Comparison of ENCODE assay signal across 1 cellular context in the genomic region with DNA sequence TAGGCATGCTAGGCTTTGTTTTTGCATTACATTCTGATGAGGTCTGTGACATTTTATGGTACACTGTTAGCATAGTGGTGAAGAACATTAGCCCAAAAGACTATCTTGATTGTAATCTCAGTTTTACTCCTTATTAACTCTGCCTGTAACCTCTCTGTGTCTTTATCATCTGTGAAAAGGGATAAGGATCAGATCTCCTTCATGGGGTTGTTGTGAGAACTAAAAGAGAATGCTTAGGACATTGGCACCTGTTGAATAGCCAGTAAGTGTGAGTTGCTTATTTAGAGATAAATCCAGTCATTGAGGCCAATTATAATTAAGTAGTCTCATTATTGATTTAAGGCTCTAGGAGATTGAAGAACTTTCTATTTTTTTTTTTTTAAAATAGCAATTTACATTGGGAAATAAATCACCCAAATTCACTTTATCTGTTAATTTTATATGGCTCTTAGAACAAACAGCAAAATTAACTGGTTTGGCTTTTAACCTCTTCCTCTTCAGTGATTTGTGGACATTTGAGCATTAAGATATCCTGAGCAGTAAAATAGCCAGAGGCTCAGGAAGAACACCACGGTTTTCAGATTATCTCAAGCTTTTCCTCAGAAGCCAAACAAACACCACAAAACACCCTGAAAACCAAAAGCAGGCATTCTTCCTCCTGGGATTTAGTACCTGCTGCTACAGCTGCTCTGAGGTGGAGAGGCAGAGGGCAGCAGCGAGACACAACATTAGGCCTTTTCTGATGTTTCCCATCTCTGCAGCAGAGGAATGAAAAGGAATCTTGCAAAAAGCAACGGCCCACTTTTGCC.
TF ChIP-seq lines count a peak whose summit lies in the region.

No MANE protein-coding gene starts in this region.

TF ChIP-seq in H1, 55 proteins besides CTCF, POLR2A, EP300 and RAD21:
- TF ChIP-seq, protein P1, sequence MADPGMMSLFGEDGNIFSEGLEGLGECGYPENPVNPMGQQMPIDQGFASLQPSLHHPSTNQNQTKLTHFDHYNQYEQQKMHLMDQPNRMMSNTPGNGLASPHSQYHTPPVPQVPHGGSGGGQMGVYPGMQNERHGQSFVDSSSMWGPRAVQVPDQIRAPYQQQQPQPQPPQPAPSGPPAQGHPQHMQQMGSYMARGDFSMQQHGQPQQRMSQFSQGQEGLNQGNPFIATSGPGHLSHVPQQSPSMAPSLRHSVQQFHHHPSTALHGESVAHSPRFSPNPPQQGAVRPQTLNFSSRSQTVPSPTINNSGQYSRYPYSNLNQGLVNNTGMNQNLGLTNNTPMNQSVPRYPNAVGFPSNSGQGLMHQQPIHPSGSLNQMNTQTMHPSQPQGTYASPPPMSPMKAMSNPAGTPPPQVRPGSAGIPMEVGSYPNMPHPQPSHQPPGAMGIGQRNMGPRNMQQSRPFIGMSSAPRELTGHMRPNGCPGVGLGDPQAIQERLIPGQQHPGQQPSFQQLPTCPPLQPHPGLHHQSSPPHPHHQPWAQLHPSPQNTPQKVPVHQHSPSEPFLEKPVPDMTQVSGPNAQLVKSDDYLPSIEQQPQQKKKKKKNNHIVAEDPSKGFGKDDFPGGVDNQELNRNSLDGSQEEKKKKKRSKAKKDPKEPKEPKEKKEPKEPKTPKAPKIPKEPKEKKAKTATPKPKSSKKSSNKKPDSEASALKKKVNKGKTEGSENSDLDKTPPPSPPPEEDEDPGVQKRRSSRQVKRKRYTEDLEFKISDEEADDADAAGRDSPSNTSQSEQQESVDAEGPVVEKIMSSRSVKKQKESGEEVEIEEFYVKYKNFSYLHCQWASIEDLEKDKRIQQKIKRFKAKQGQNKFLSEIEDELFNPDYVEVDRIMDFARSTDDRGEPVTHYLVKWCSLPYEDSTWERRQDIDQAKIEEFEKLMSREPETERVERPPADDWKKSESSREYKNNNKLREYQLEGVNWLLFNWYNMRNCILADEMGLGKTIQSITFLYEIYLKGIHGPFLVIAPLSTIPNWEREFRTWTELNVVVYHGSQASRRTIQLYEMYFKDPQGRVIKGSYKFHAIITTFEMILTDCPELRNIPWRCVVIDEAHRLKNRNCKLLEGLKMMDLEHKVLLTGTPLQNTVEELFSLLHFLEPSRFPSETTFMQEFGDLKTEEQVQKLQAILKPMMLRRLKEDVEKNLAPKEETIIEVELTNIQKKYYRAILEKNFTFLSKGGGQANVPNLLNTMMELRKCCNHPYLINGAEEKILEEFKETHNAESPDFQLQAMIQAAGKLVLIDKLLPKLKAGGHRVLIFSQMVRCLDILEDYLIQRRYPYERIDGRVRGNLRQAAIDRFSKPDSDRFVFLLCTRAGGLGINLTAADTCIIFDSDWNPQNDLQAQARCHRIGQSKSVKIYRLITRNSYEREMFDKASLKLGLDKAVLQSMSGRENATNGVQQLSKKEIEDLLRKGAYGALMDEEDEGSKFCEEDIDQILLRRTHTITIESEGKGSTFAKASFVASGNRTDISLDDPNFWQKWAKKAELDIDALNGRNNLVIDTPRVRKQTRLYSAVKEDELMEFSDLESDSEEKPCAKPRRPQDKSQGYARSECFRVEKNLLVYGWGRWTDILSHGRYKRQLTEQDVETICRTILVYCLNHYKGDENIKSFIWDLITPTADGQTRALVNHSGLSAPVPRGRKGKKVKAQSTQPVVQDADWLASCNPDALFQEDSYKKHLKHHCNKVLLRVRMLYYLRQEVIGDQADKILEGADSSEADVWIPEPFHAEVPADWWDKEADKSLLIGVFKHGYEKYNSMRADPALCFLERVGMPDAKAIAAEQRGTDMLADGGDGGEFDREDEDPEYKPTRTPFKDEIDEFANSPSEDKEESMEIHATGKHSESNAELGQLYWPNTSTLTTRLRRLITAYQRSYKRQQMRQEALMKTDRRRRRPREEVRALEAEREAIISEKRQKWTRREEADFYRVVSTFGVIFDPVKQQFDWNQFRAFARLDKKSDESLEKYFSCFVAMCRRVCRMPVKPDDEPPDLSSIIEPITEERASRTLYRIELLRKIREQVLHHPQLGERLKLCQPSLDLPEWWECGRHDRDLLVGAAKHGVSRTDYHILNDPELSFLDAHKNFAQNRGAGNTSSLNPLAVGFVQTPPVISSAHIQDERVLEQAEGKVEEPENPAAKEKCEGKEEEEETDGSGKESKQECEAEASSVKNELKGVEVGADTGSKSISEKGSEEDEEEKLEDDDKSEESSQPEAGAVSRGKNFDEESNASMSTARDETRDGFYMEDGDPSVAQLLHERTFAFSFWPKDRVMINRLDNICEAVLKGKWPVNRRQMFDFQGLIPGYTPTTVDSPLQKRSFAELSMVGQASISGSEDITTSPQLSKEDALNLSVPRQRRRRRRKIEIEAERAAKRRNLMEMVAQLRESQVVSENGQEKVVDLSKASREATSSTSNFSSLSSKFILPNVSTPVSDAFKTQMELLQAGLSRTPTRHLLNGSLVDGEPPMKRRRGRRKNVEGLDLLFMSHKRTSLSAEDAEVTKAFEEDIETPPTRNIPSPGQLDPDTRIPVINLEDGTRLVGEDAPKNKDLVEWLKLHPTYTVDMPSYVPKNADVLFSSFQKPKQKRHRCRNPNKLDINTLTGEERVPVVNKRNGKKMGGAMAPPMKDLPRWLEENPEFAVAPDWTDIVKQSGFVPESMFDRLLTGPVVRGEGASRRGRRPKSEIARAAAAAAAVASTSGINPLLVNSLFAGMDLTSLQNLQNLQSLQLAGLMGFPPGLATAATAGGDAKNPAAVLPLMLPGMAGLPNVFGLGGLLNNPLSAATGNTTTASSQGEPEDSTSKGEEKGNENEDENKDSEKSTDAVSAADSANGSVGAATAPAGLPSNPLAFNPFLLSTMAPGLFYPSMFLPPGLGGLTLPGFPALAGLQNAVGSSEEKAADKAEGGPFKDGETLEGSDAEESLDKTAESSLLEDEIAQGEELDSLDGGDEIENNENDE (IDR thresholded peaks at IDR 0.05; ENCODE audit: insufficient replicate concordance, low read length), result no peak
- 0 out of 2 replicates have a peak, but pooled peaks have one; percentile 10 for TF ChIP-seq YY1 (IDR thresholded peaks at IDR 0.05; ENCODE audit: low read depth, low read length)
- TF ChIP-seq HDAC2 (IDR thresholded peaks at IDR 0.05; ENCODE audit: borderline replicate concordance in 1 of 2, low read depth in 2 of 2, low read length in 2 of 2), result no peak
TF ChIP-seq in H1: peak in this region for 1.
